Comparison of ENCODE assay signal across 14 cellular contexts in the genomic region with DNA sequence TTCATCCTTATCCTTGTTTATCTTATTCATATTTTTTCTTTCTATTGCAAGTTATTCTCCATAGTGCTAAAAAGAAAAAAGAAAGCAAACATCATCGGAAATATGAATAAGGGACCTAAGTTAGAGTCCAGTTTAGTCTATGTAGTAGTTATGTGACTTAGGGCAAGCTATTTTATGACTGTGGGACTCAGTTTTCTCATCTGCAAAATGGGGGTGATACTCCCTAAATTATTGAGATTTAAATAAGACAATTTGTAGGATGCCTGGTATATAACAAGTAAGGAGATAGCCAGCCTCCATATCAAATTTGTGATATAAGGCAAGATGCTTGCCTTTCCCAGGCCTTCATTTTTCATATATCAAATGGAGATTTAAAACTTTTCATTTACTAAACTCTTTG.
"Had no signal": no experiment of that assay in that cellular context is flagged by ENCODE, and none has a peak within 500 bp of the region (broad histone marks: within the 10 kb centered on the region; RNA-seq: fewer than 3 reads in every experiment).

No MANE protein-coding gene starts in this region.

- H3K27me3 Mint-ChIP-seq: activated CD4-positive, alpha-beta memory T cell treated with anti-CD3 and anti-CD28 coated beads, Interleukin-2, amount 10 ng/mL, durations not matched to agents 7 days and 5 days; activated CD4-positive, alpha-beta T cell treated with anti-CD3 and anti-CD28 coated beads for 36 hours; activated naive CD8-positive, alpha-beta T cell treated with anti-CD3 and anti-CD28 coated beads for 36 hours had no signal

- H3K4me3 Mint-ChIP-seq: activated CD4-positive, alpha-beta memory T cell treated with anti-CD3 and anti-CD28 coated beads, Interleukin-2, amount 10 ng/mL, durations not matched to agents 7 days and 5 days; activated CD4-positive, alpha-beta T cell treated with anti-CD3 and anti-CD28 coated beads for 36 hours; activated naive CD8-positive, alpha-beta T cell treated with anti-CD3 and anti-CD28 coated beads for 36 hours; immature natural killer cell; nephron progenitor cell had no signal

- H3K9me3 Mint-ChIP-seq: immature natural killer cell had no signal

- DNase-seq: activated CD4-positive, alpha-beta memory T cell treated with anti-CD3 and anti-CD28 coated beads, Interleukin-2, amount 10 ng/mL, durations not matched to agents 7 days and 5 days; activated CD4-positive, alpha-beta T cell treated with anti-CD3 and anti-CD28 coated beads for 36 hours; activated gamma-delta T cell treated with Interleukin-2 at 50 U/mL for 16 hours; activated naive CD8-positive, alpha-beta T cell treated with anti-CD3 and anti-CD28 coated beads for 36 hours; activated T-cell treated with anti-CD3 and anti-CD28 coated beads, Interleukin-2, amount 50 U/mL, for 48 hours; anterior cingulate cortex; immature natural killer cell; lower lobe of right lung; nephron progenitor cell; stimulated activated CD4-positive, alpha-beta T cell treated with anti-CD3 and anti-CD28 coated beads, Interleukin-15, amount 100 ng/mL, for 24 hours; stomach; T1000; WERI-Rb-1 had no signal

- H3K4me3 ChIP-seq: lower lobe of right lung, stomach had no signal

- H3K36me3 ChIP-seq: lower lobe of right lung, stomach, thoracic aorta had no signal

- H3K27ac Mint-ChIP-seq: activated CD4-positive, alpha-beta memory T cell treated with anti-CD3 and anti-CD28 coated beads, Interleukin-2, amount 10 ng/mL, durations not matched to agents 7 days and 5 days; nephron progenitor cell had no signal

- H3K9me3 ChIP-seq: lower lobe of right lung, stomach, thoracic aorta had no signal

- H3K27ac ChIP-seq: WERI-Rb-1 had no signal

- H3K27me3 ChIP-seq: stomach had no signal
